Comparison of ENCODE assay signal across 8 cellular contexts in the genomic region with DNA sequence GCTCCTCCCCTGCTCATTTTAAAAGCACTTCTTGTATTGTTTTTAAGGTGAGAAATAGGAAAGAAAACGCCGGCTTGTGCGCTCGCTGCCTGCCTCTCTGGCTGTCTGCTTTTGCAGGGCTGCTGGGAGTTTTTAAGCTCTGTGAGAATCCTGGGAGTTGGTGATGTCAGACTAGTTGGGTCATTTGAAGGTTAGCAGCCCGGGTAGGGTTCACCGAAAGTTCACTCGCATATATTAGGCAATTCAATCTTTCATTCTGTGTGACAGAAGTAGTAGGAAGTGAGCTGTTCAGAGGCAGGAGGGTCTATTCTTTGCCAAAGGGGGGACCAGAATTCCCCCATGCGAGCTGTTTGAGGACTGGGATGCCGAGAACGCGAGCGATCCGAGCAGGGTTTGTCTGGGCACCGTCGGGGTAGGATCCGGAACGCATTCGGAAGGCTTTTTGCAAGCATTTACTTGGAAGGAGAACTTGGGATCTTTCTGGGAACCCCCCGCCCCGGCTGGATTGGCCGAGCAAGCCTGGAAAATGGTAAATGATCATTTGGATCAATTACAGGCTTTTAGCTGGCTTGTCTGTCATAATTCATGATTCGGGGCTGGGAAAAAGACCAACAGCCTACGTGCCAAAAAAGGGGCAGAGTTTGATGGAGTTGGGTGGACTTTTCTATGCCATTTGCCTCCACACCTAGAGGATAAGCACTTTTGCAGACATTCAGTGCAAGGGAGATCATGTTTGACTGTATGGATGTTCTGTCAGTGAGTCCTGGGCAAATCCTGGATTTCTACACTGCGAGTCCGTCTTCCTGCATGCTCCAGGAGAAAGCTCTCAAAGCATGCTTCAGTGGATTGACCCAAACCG. TPM values are rescaled to one million over a fixed set of nuclear protein-coding genes. Genes with fewer than 3 reads are reported as not detected.
DNase-seq lines count a peak whose midpoint lies in the region; ATAC-seq and TF ChIP-seq lines count a peak whose summit lies in the region.

TSS of gene RARB (plus strand) at position 261 of the 859 bp plus-strand sequence. CDS start at position 730, 469 bp downstream.

- H3K18ac ChIP-seq in mesenchymal stem cell (ENCODE audit: low read depth in 1 of 2, low read length in 2 of 2) = peak within 1 kb of the TSS; percentile 72 to 77

- no peak within 1 kb of the TSS for H2BK5ac ChIP-seq in mesenchymal stem cell (ENCODE audit: low read depth, low read length, poor library complexity, severe bottlenecking)

- in situ Hi-C loops in G401 (cut with HindIII; ENCODE audit: low sequenced_read_pairs) = no loop called here

- H3K27ac ChIP-seq in epithelial cell of prostate = peak within 1 kb of the TSS; percentile 73
- peak within 1 kb of the TSS; percentile 62 for H3K27ac ChIP-seq in mesenchymal stem cell (ENCODE audit: low read length, poor library complexity, severe bottlenecking)
- H3K27ac ChIP-seq in tibial nerve = peak within 1 kb of the TSS; percentile 78 to 92 (median 82)

- no peaks in the 10 kb centered on the region for H3K79me1 ChIP-seq in mesenchymal stem cell (replicated peaks; ENCODE audit: low read length, poor library complexity, severe bottlenecking)

- H3K4me1 ChIP-seq in mesenchymal stem cell (ENCODE audit: control insufficient read depth, insufficient read depth, low read depth, low read length) (peaks cover 12% of the 10 kb centered on the region), tibial nerve (peaks cover 0 to 29% (median 11%) of the 10 kb centered on the region in 4 donors)

- H3K36me3 ChIP-seq in mesenchymal stem cell (ENCODE audit: control insufficient read depth in 1 of 2, insufficient read depth in 2 of 2, low read depth in 1 of 2, low read length in 2 of 2) (no peaks in the 10 kb centered on the region), tibial nerve (no peaks in the 10 kb centered on the region)

- no peaks in the 10 kb centered on the region for H3K27me3 ChIP-seq in mesenchymal stem cell (ENCODE audit: control insufficient read depth in 1 of 2, insufficient read depth in 1 of 2, low read length in 2 of 2)
- H3K27me3 ChIP-seq in tibial nerve = no peaks in the 10 kb centered on the region

- H3K4me3 ChIP-seq in mesenchymal stem cell (ENCODE audit: insufficient read depth in 1 of 2, low read depth in 1 of 2, low read length in 2 of 2) = peak within 1 kb of the TSS; percentile 45 to 78
- H3K4me3 ChIP-seq in tibial nerve = peak within 1 kb of the TSS; percentile 46 to 70 (median 68)

- no peak for TF ChIP-seq CTCF in tibial nerve (IDR thresholded peaks at IDR 0.05)

- ATAC-seq in HG02938 (IDR thresholded peaks at IDR 0.05; ENCODE audit: unreplicated experiment) (peak; percentile 77), GM21825 (IDR thresholded peaks at IDR 0.05; ENCODE audit: unreplicated experiment) (no peak)

- H3K4ac ChIP-seq in mesenchymal stem cell (ENCODE audit: low read depth in 1 of 2, low read length in 2 of 2) = peak within 1 kb of the TSS in 1 of 2 experiments; percentile 59

- H3K14ac ChIP-seq in mesenchymal stem cell (ENCODE audit: low read length in 2 of 2) = no peak within 1 kb of the TSS

- H3K23ac ChIP-seq in mesenchymal stem cell (ENCODE audit: low read length in 2 of 2) = no peak within 1 kb of the TSS

- peak within 1 kb of the TSS; percentile 89 for H3K4me2 ChIP-seq in mesenchymal stem cell (ENCODE audit: low read length, poor library complexity, severe bottlenecking)

- peak; percentile 76 to 83 for TF ChIP-seq POLR2A in tibial nerve (IDR thresholded peaks at IDR 0.05)

- no peak within 1 kb of the TSS for H2BK120ac ChIP-seq in mesenchymal stem cell (ENCODE audit: low read depth, low read length)

- WGBS in mesenchymal stem cell = 9% methylated on average over 25 of the region's 26 CpGs
- 1 to 2% methylated on average over 26 of the region's 26 CpGs for WGBS in tibial nerve, 2 donors

- H2AK5ac ChIP-seq in mesenchymal stem cell (ENCODE audit: low read length, severe bottlenecking) = peak within 1 kb of the TSS; percentile 81

- peak in 1 of 2 donors; percentile 97 for TF ChIP-seq EP300 in tibial nerve (IDR thresholded peaks at IDR 0.05)

- peak within 1 kb of the TSS; percentile 72 for H2AFZ ChIP-seq in mesenchymal stem cell (ENCODE audit: low read depth, low read length)

- DNase-seq in G401 (ENCODE audit: low spot score) (peak; percentile 56), SIG-M5 (lab: John Stamatoyannopoulos, UW) (peak; percentile 50), epithelial cell of prostate (ENCODE audit: low read depth, low spot score) (peak; percentile 60), mesenchymal stem cell (peak; percentile 93), tibial nerve (ENCODE audit: low spot score in 2 of 2) (peak; percentile 46 to 74), NCI-H146 treated with DMSO at 0.1 percent for 48 hours (lab: John Stamatoyannopoulos, UW; ENCODE audit: unreplicated experiment) (no peak)

- peak within 1 kb of the TSS; percentile 77 for H3K9ac ChIP-seq in mesenchymal stem cell (ENCODE audit: low read length)

- H4K8ac ChIP-seq in mesenchymal stem cell (ENCODE audit: low read length) = peak within 1 kb of the TSS; percentile 8

- no peak within 1 kb of the TSS for H2BK15ac ChIP-seq in mesenchymal stem cell (ENCODE audit: low read depth, poor library complexity, severe bottlenecking)

- H2BK12ac ChIP-seq in mesenchymal stem cell (ENCODE audit: low read length in 2 of 2) = peak within 1 kb of the TSS; percentile 12 to 90

- H3K9me3 ChIP-seq in mesenchymal stem cell (ENCODE audit: control insufficient read depth, low read length) (no peaks in the 10 kb centered on the region), tibial nerve (no peaks in the 10 kb centered on the region)

- H4K91ac ChIP-seq in mesenchymal stem cell (ENCODE audit: low read length) = peak within 1 kb of the TSS; percentile 8

RNA-seq across cellular contexts. Expression of gene RARB, which starts in this region (rescaled TPM):
- total RNA-seq in G401 (2014; rRNA removed; shearing (Covaris generic)) = not detected in 2 replicates
- polyA plus RNA-seq in mesenchymal stem cell (2013, experiment 1 of 2) = 1.1 TPM
- polyA plus RNA-seq in mesenchymal stem cell (2013, experiment 2 of 2) = 1.2 TPM
- 10 to 100 TPM in 3 of 4 donors, 1 to 10 TPM in 1; 9.3 to 22.6 (median 15.1) TPM for total RNA-seq in tibial nerve

Comparison
In these comparisons a context has a peak if more than half of its experiments do, and no peak if none do; other contexts are left out.
1. RNA of gene RARB (total RNA-seq): 9.3 to 22.6 TPM in tibial nerve; not detected in G401; every median in the first group is over 10 times any median in the second.
2. Peak in DNase-seq in G401; RNA of the gene not detected or under 1 TPM.
3. Peak in every context shown above with its lines, with median percentiles within 50 percentile points of each other: H3K27ac ChIP-seq.